In genomic region chr2:101418704-101419663, GRCh38 we compare ENCODE assay signal across 9 cellular contexts. TPM values are rescaled to one million over a fixed set of nuclear protein-coding genes. Genes with fewer than 3 reads are reported as not detected.
A peak's percentile ranks its signal among the peaks of the same experiment; 100 is the strongest.
DNase-seq lines count a peak whose midpoint lies in the region; ATAC-seq, FAIRE-seq and TF ChIP-seq lines count a peak whose summit lies in the region.
"Had no signal": no experiment of that assay in that cellular context is flagged by ENCODE, and none has a peak within 500 bp of the region (broad histone marks: within the 10 kb centered on the region; RNA-seq: fewer than 3 reads in every experiment).

No MANE protein-coding gene starts in this region.

- H3K4me3 ChIP-seq in Jurkat, Clone E6-1 (ENCODE audit: low read length): no peak overlapping the region
- no peak overlapping the region for H3K4me3 ChIP-seq in left ventricle myocardium inferior
- H3K4me3 ChIP-seq in small intestine (ENCODE audit: low read depth in 1 of 2, low read length in 2 of 2): no peak overlapping the region

- no peak for FAIRE-seq in small intestine (lab: Jason Lieb, UNC)

- TF ChIP-seq CTCF in left ventricle myocardium inferior (IDR thresholded peaks at IDR 0.05; ENCODE audit: borderline replicate concordance): peak; percentile 85

- no peak overlapping the region for H3K27ac Mint-ChIP-seq in activated naive CD8-positive, alpha-beta T cell treated with anti-CD3 and anti-CD28 coated beads, Interleukin-2, amount 10 ng/mL, durations not matched to agents 7 days and 5 days
- H3K27ac Mint-ChIP-seq: T-helper 1 cell treated with Interleukin-12 subunit alpha and Interleukin-12 subunit beta and Interleukin-4 antibody, amounts not matched to agents 30 μg/mL and 1 μg/mL, for 36 hours had no signal

- peaks cover 2% of the 10 kb centered on the region for H3K9me3 Mint-ChIP-seq in activated naive CD8-positive, alpha-beta T cell treated with anti-CD3 and anti-CD28 coated beads, Interleukin-2, amount 10 ng/mL, durations not matched to agents 7 days and 5 days

- peaks cover 6% of the 10 kb centered on the region for H3K9me3 ChIP-seq in left ventricle myocardium inferior (replicated peaks)
- no peaks in the 10 kb centered on the region for H3K9me3 ChIP-seq in small intestine (ENCODE audit: control insufficient read depth, low read depth)

- WGBS in small intestine, 3 donors: 78 to 82% (median 82%) methylated on average over 20 of the region's 20 CpGs

- intact Hi-C loops in left ventricle myocardium inferior (cut with micrococcal nuclease): loop anchor here (10.0 kb wide), 1 partner anchor 416 kb away; no protein-coding TSS in a partner anchor

- H3K4me1 Mint-ChIP-seq in activated naive CD8-positive, alpha-beta T cell treated with anti-CD3 and anti-CD28 coated beads, Interleukin-2, amount 10 ng/mL, durations not matched to agents 7 days and 5 days: no peaks in the 10 kb centered on the region

- ATAC-seq in SK-N-SH treated with all-trans-retinoic acid at 6 μM for 48 hours (peak; percentile 96), GM21737 (IDR thresholded peaks at IDR 0.05; ENCODE audit: unreplicated experiment) (no peak), GM19395 (IDR thresholded peaks at IDR 0.05; ENCODE audit: unreplicated experiment) (no peak)
- peak; percentile 79 for ATAC-seq in activated naive CD8-positive, alpha-beta T cell treated with anti-CD3 and anti-CD28 coated beads, Interleukin-2, amount 10 ng/mL, durations not matched to agents 7 days and 5 days (ENCODE audit: low read depth)

- H3K4me3 Mint-ChIP-seq in activated naive CD8-positive, alpha-beta T cell treated with anti-CD3 and anti-CD28 coated beads, Interleukin-2, amount 10 ng/mL, durations not matched to agents 7 days and 5 days: no peak overlapping the region
- H3K4me3 Mint-ChIP-seq: T-helper 1 cell treated with Interleukin-12 subunit alpha and Interleukin-12 subunit beta and Interleukin-4 antibody, amounts not matched to agents 30 μg/mL and 1 μg/mL, for 36 hours had no signal

- H3K27ac ChIP-seq in left ventricle myocardium inferior (replicated peaks): no peak overlapping the region
- H3K27ac ChIP-seq in small intestine (ENCODE audit: low read depth in 1 of 2, low read length in 1 of 2): no peak overlapping the region

- POLR2A ChIA-PET in activated naive CD8-positive, alpha-beta T cell treated with anti-CD3 and anti-CD28 coated beads, Interleukin-2, amount 10 ng/mL, durations not matched to agents 7 days and 5 days (lab: Charles Lee): no interaction called here

- peak; percentile 83 for DNase-seq in DMS 273 (lab: John Stamatoyannopoulos, UW; ENCODE audit: unreplicated experiment)
- DNase-seq in Jurkat, Clone E6-1 (ENCODE audit: low read depth, low spot score): peak; percentile 75
- DNase-seq in activated naive CD8-positive, alpha-beta T cell treated with anti-CD3 and anti-CD28 coated beads, Interleukin-2, amount 10 ng/mL, durations not matched to agents 7 days and 5 days: no peak
- DNase-seq in left ventricle myocardium inferior: no peak
- DNase-seq in small intestine: peak; percentile 61

- H3K27me3 ChIP-seq in left ventricle myocardium inferior (ENCODE audit: low read depth) (no peaks in the 10 kb centered on the region), small intestine (ENCODE audit: control insufficient read depth in 2 of 2, insufficient read depth in 2 of 2, low read length in 2 of 2) (no peaks in the 10 kb centered on the region)

- peaks cover 2% of the 10 kb centered on the region for H3K27me3 Mint-ChIP-seq in activated naive CD8-positive, alpha-beta T cell treated with anti-CD3 and anti-CD28 coated beads, Interleukin-2, amount 10 ng/mL, durations not matched to agents 7 days and 5 days

- H3K36me3 ChIP-seq in left ventricle myocardium inferior: no peaks in the 10 kb centered on the region
- H3K36me3 ChIP-seq in small intestine (ENCODE audit: control insufficient read depth in 2 of 2, insufficient read depth in 2 of 2, low read length in 2 of 2): no peaks in the 10 kb centered on the region

- peaks cover 1% of the 10 kb centered on the region for H3K36me3 Mint-ChIP-seq in activated naive CD8-positive, alpha-beta T cell treated with anti-CD3 and anti-CD28 coated beads, Interleukin-2, amount 10 ng/mL, durations not matched to agents 7 days and 5 days

- H3K4me1 ChIP-seq in left ventricle myocardium inferior (peaks cover 7% of the 10 kb centered on the region), small intestine (ENCODE audit: control insufficient read depth in 2 of 2, insufficient read depth in 1 of 2, low read depth in 1 of 2, low read length in 1 of 2) (no peaks in the 10 kb centered on the region)

TF ChIP-seq in SK-N-SH treated with all-trans-retinoic acid at 6 μM for 48 hours, 23 proteins besides CTCF, POLR2A, EP300 and RAD21:
- TF ChIP-seq CREB5 (CRISPR knock-in tag; IDR thresholded peaks at IDR 0.05; ENCODE audit: low read depth) (no peak), BACH2 (CRISPR knock-in tag; IDR thresholded peaks at IDR 0.05; ENCODE audit: borderline replicate concordance) (no peak), GLIS3 (CRISPR knock-in tag; IDR thresholded peaks at IDR 0.05) (no peak), OSR1 (CRISPR knock-in tag; IDR thresholded peaks at IDR 0.05) (no peak), ZC3H10 (CRISPR knock-in tag; IDR thresholded peaks at IDR 0.05) (no peak), ZNF70 (CRISPR knock-in tag; IDR thresholded peaks at IDR 0.05) (no peak), POU6F1 (CRISPR knock-in tag; IDR thresholded peaks at IDR 0.05; ENCODE audit: borderline replicate concordance, low read depth) (no peak), ZFP30 (CRISPR knock-in tag; IDR thresholded peaks at IDR 0.05) (no peak), TSHZ2 (CRISPR knock-in tag; IDR thresholded peaks at IDR 0.05) (no peak), ESRRG (CRISPR knock-in tag; IDR thresholded peaks at IDR 0.05) (no peak)

RNA-seq across cellular contexts. Expression of gene CREG2, which starts 31.7 kb away (rescaled TPM):
- polyA plus RNA-seq in Jurkat, Clone E6-1 (2012; ENCODE audit: insufficient read depth, insufficient read length): not detected
- not detected for total RNA-seq in activated naive CD8-positive, alpha-beta T cell treated with anti-CD3 and anti-CD28 coated beads, Interleukin-2, amount 10 ng/mL, durations not matched to agents 7 days and 5 days
- total RNA-seq in left ventricle myocardium inferior: not detected
- under 1 TPM in 2 of 3 donors, not detected in 1; under 0.01 to 0.24 TPM for polyA plus RNA-seq in small intestine

RNA-seq across cellular contexts. Expression of gene RFX8, which starts 55.9 kb away (rescaled TPM):
- polyA plus RNA-seq in Jurkat, Clone E6-1 (2012; ENCODE audit: insufficient read depth, insufficient read length): 48.4 TPM
- 1 to 10 TPM; 2.0 to 2.2 TPM for total RNA-seq in activated naive CD8-positive, alpha-beta T cell treated with anti-CD3 and anti-CD28 coated beads, Interleukin-2, amount 10 ng/mL, durations not matched to agents 7 days and 5 days
- not detected for total RNA-seq in left ventricle myocardium inferior
- under 1 TPM in 1 of 3 donors, not detected in 2; 0.10 TPM for polyA plus RNA-seq in small intestine

Comparison
In these comparisons a context has a peak if more than half of its experiments do, and no peak if none do; other contexts are left out.
1. DNase-seq: peak in DMS 273 (single experiment), Jurkat, Clone E6-1 (single experiment) and small intestine (single experiment); none in activated naive CD8-positive, alpha-beta T cell treated with anti-CD3 and anti-CD28 coated beads, Interleukin-2, amount 10 ng/mL, durations not matched to agents 7 days and 5 days (single experiment) and left ventricle myocardium inferior (single experiment).
2. ATAC-seq: peak in SK-N-SH treated with all-trans-retinoic acid at 6 μM for 48 hours (single experiment) and activated naive CD8-positive, alpha-beta T cell treated with anti-CD3 and anti-CD28 coated beads, Interleukin-2, amount 10 ng/mL, durations not matched to agents 7 days and 5 days (single experiment); none in GM21737 (single experiment) and GM19395 (single experiment).